In genomic region chr4:136463941-136464340, GRCh38 we compare ENCODE assay signal across 2 cellular contexts.
"Had no signal": no experiment of that assay in that cellular context is flagged by ENCODE, and none has a peak within 500 bp of the region (broad histone marks: within the 10 kb centered on the region; RNA-seq: fewer than 3 reads in every experiment).

No MANE protein-coding gene starts in this region.

- H3K4me3 ChIP-seq: GM12878 had no signal

- DNase-seq: GDM1 had no signal
